ENCODE assay signal across 16 cellular contexts in genomic region chr6:36445651-36446050, GRCh38. TPM values are rescaled to one million over a fixed set of nuclear protein-coding genes. Genes with fewer than 3 reads are reported as not detected.
DNase-seq lines count a peak whose midpoint lies in the region; ATAC-seq and TF ChIP-seq lines count a peak whose summit lies in the region.
"Had no signal": no experiment of that assay in that cellular context is flagged by ENCODE, and none has a peak within 500 bp of the region (broad histone marks: within the 10 kb centered on the region; RNA-seq: fewer than 3 reads in every experiment).

No MANE protein-coding gene starts in this region.

- no peak for TF ChIP-seq CTCF in DOHH2 (IDR thresholded peaks at IDR 0.05; ENCODE audit: low read depth, low read length, poor library complexity, severe bottlenecking)

- H3K4me1 Mint-ChIP-seq in activated naive CD8-positive, alpha-beta T cell treated with anti-CD3 and anti-CD28 coated beads, Interleukin-2, amount 50 U/mL, for 24 hours, result peaks cover 60% of the 10 kb centered on the region
- peaks cover 17 to 73% (median 65%) of the 10 kb centered on the region in 4 donors for H3K4me1 Mint-ChIP-seq in naive thymus-derived CD8-positive, alpha-beta T cell

- H3K4me3 ChIP-seq in BLaER1 (no peak overlapping the region), DOHH2 (ENCODE audit: low read length) (no peak overlapping the region)
- H3K4me3 ChIP-seq: gastrocnemius medialis, mucosa of descending colon, testis had no signal

- POLR2A ChIA-PET in naive thymus-derived CD8-positive, alpha-beta T cell (lab: Charles Lee), result interaction anchor here (1.1 kb wide), 1 partner anchor 42 kb away, joined by 3 read pairs; no protein-coding TSS in a partner anchor

- no peak for ATAC-seq in activated naive CD8-positive, alpha-beta T cell treated with anti-CD3 and anti-CD28 coated beads, Interleukin-2, amount 50 U/mL, for 24 hours
- ATAC-seq in naive thymus-derived CD8-positive, alpha-beta T cell, result no peak
- no peak for ATAC-seq in GM21786 (IDR thresholded peaks at IDR 0.05; ENCODE audit: unreplicated experiment)
- ATAC-seq in activated naive CD4-positive, alpha-beta T cell treated with anti-CD3 and anti-CD28 coated beads, Interleukin-2, amount 50 U/mL, for 72 hours, result no peak
- ATAC-seq: gastrocnemius medialis, mucosa of descending colon, sciatic nerve had no signal

- peaks cover 12% of the 10 kb centered on the region for H3K9me3 Mint-ChIP-seq in activated naive CD8-positive, alpha-beta T cell treated with anti-CD3 and anti-CD28 coated beads, Interleukin-2, amount 50 U/mL, for 24 hours
- H3K9me3 Mint-ChIP-seq in naive thymus-derived CD8-positive, alpha-beta T cell, result no peaks in the 10 kb centered on the region
- peaks cover 5 to 6% of the 10 kb centered on the region in 2 donors for H3K9me3 Mint-ChIP-seq in activated naive CD4-positive, alpha-beta T cell treated with anti-CD3 and anti-CD28 coated beads, Interleukin-2, amount 50 U/mL, for 72 hours

- H3K27ac ChIP-seq in BLaER1, result no peak overlapping the region
- no peak overlapping the region for H3K27ac ChIP-seq in DOHH2 (ENCODE audit: low read depth, low read length)

- no peaks in the 10 kb centered on the region for H3K9me2 ChIP-seq in DOHH2 (replicated peaks; ENCODE audit: control insufficient read depth, low read length)

- peak overlapping the region; percentile 29 for H3K27ac Mint-ChIP-seq in activated naive CD8-positive, alpha-beta T cell treated with anti-CD3 and anti-CD28 coated beads, Interleukin-2, amount 50 U/mL, for 24 hours
- peak overlapping the region in 9 of 10 donors; percentile 3 to 97 (median 30) for H3K27ac Mint-ChIP-seq in naive thymus-derived CD8-positive, alpha-beta T cell
- H3K27ac Mint-ChIP-seq in activated naive CD4-positive, alpha-beta T cell treated with anti-CD3 and anti-CD28 coated beads, Interleukin-2, amount 50 U/mL, for 72 hours, result peak overlapping the region in 1 of 2 donors; percentile 96

- DNase-seq in activated naive CD8-positive, alpha-beta T cell treated with anti-CD3 and anti-CD28 coated beads, Interleukin-2, amount 50 U/mL, for 24 hours, result no peak
- no peak for DNase-seq in naive thymus-derived CD8-positive, alpha-beta T cell
- no peak for DNase-seq in activated naive CD4-positive, alpha-beta T cell treated with anti-CD3 and anti-CD28 coated beads, Interleukin-2, amount 50 U/mL, for 72 hours (ENCODE audit: low spot score in 2 of 2)
- no peak for DNase-seq in UCSD-AML1 (lab: John Stamatoyannopoulos, UW; ENCODE audit: unreplicated experiment)
- DNase-seq in Ammon's horn (ENCODE audit: low spot score), result no peak
- DNase-seq: amygdala; Caco-2; effector CD4-positive, alpha-beta T cell; gastrocnemius medialis; mucosa of descending colon; NCI-H2029; testis had no signal

- peaks cover 66% of the 10 kb centered on the region for H4K20me1 ChIP-seq in BLaER1
- H4K20me1 ChIP-seq in DOHH2 (ENCODE audit: control insufficient read depth, insufficient read depth, low read depth, low read length), result no peaks in the 10 kb centered on the region

- peak overlapping the region; percentile 34 for H3K4me3 Mint-ChIP-seq in activated naive CD8-positive, alpha-beta T cell treated with anti-CD3 and anti-CD28 coated beads, Interleukin-2, amount 50 U/mL, for 24 hours
- peak overlapping the region; percentile 9 to 98 (median 55) for H3K4me3 Mint-ChIP-seq in naive thymus-derived CD8-positive, alpha-beta T cell

- H3F3A ChIP-seq in DOHH2 (ENCODE audit: control insufficient read depth, insufficient read depth), result peaks cover 17% of the 10 kb centered on the region

- H3K79me2 ChIP-seq in DOHH2 (ENCODE audit: control insufficient read depth, low read length), result peaks cover 85% of the 10 kb centered on the region

- H3K4me2 ChIP-seq in BLaER1 (peak overlapping the region; percentile 89), DOHH2 (ENCODE audit: low read length) (peak overlapping the region; percentile 27; the same call in 1 of the 2 replicates)

- H3K36me3 ChIP-seq in BLaER1 (peaks cover 38% of the 10 kb centered on the region), DOHH2 (ENCODE audit: control insufficient read depth, low read length) (peaks cover 45% of the 10 kb centered on the region)

- H3K9ac ChIP-seq in BLaER1, result no peak overlapping the region

- H3K4me1 ChIP-seq in BLaER1 (peaks cover 39% of the 10 kb centered on the region), DOHH2 (ENCODE audit: control insufficient read depth, low read length) (peaks cover 29% of the 10 kb centered on the region)

- H3K9me3 ChIP-seq in BLaER1 (peaks cover 27% of the 10 kb centered on the region), DOHH2 (ENCODE audit: control insufficient read depth, insufficient read depth, low read length) (peaks cover 3% of the 10 kb centered on the region; the same call in 1 of the 2 replicates)
- H3K9me3 ChIP-seq: Caco-2, gastrocnemius medialis, mucosa of descending colon, testis had no signal

- peaks cover 31% of the 10 kb centered on the region for H3K36me3 Mint-ChIP-seq in activated naive CD8-positive, alpha-beta T cell treated with anti-CD3 and anti-CD28 coated beads, Interleukin-2, amount 50 U/mL, for 24 hours (ENCODE audit: low read depth)
- H3K36me3 Mint-ChIP-seq in naive thymus-derived CD8-positive, alpha-beta T cell, result peaks cover 0 to 14% (median 13%) of the 10 kb centered on the region in 3 donors
- H3K36me3 Mint-ChIP-seq in activated naive CD4-positive, alpha-beta T cell treated with anti-CD3 and anti-CD28 coated beads, Interleukin-2, amount 50 U/mL, for 72 hours, result peaks cover 23 to 37% of the 10 kb centered on the region in 2 donors

- H3K27me3 Mint-ChIP-seq in activated naive CD8-positive, alpha-beta T cell treated with anti-CD3 and anti-CD28 coated beads, Interleukin-2, amount 50 U/mL, for 24 hours, result no peaks in the 10 kb centered on the region
- H3K27me3 Mint-ChIP-seq in naive thymus-derived CD8-positive, alpha-beta T cell, result no peaks in the 10 kb centered on the region

- H3K27me3 ChIP-seq in BLaER1, result no peaks in the 10 kb centered on the region
- H3K27me3 ChIP-seq in DOHH2 (ENCODE audit: control insufficient read depth, low read length), result no peaks in the 10 kb centered on the region
- H3K27me3 ChIP-seq: gastrocnemius medialis, testis had no signal

RNA-seq across cellular contexts. Expression of gene KCTD20, which starts 2.9 kb away (rescaled TPM):
- total RNA-seq in naive thymus-derived CD8-positive, alpha-beta T cell, result 10 to 100 TPM; 35.1 to 35.2 TPM
- 10 to 100 TPM; 25.0 to 31.5 (median 31.3) TPM for polyA plus RNA-seq in naive thymus-derived CD8-positive, alpha-beta T cell
- 10 to 100 TPM; 28.9 to 54.8 TPM for total RNA-seq in activated naive CD4-positive, alpha-beta T cell treated with anti-CD3 and anti-CD28 coated beads, Interleukin-2, amount 50 U/mL, for 72 hours

RNA-seq across cellular contexts. Expression of gene PXT1, which starts 3.0 kb away (rescaled TPM):
- total RNA-seq in naive thymus-derived CD8-positive, alpha-beta T cell, result under 1 TPM; 0.16 to 0.41 TPM
- not detected for polyA plus RNA-seq in naive thymus-derived CD8-positive, alpha-beta T cell
- under 1 TPM in 1 of 2 donors, not detected in 1; 0.80 TPM for total RNA-seq in activated naive CD4-positive, alpha-beta T cell treated with anti-CD3 and anti-CD28 coated beads, Interleukin-2, amount 50 U/mL, for 72 hours
- total RNA-seq: Caco-2, gastrocnemius medialis, mucosa of descending colon had no signal

RNA-seq across cellular contexts. Expression of gene ETV7, which starts 58.2 kb away (rescaled TPM):
- not detected for total RNA-seq in naive thymus-derived CD8-positive, alpha-beta T cell
- polyA plus RNA-seq in naive thymus-derived CD8-positive, alpha-beta T cell, result under 1 TPM in 2 of 3 donors, not detected in 1; 0.60 to 0.70 TPM
- 1 to 10 TPM in 1 of 2 donors, under 1 TPM in 1; 0.16 to 2.0 TPM for total RNA-seq in activated naive CD4-positive, alpha-beta T cell treated with anti-CD3 and anti-CD28 coated beads, Interleukin-2, amount 50 U/mL, for 72 hours
- total RNA-seq: gastrocnemius medialis had no signal
